23 cellular contexts compared by ENCODE assay signal in the genomic region with DNA sequence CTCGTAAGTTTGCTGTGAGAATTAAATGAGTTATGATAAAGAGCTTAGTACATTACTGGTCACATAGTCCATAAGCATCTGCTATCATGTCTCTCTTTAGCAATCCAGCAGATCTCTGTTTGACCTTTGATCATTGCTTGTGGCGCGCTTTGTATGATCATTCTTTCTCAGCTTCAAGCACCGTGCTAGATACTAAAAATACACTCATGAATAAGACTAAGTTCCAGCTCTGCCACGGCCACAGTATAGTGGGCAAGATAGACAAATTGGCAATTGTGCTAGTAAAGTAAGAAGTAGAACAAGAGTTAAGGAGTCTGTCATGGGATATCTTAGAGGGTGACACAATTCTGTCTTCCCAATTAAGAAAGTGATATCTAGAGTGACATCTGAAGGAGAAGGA.
"Had no signal": no experiment of that assay in that cellular context is flagged by ENCODE, and none has a peak within 500 bp of the region (broad histone marks: within the 10 kb centered on the region; RNA-seq: fewer than 3 reads in every experiment).

No MANE protein-coding gene starts in this region.

- ATAC-seq: activated CD4-positive, CD25-positive, alpha-beta regulatory T cell treated with anti-CD3 and anti-CD28 coated beads, Interleukin-2, amount 50 U/mL, for 24 hours; activated naive CD8-positive, alpha-beta T cell treated with anti-CD3 and anti-CD28 coated beads, Interleukin-2, amount 50 U/mL, for 24 hours; activated T-cell treated with anti-CD3 and anti-CD28 coated beads, Interleukin-2, amount 50 U/mL, for 4 hours; left lung; right cardiac atrium had no signal

- H3K9ac ChIP-seq: neural progenitor cell had no signal

- H3K27me3 ChIP-seq: brain microvascular endothelial cell, foreskin keratinocyte, left lung, neural progenitor cell, stomach had no signal

- H3K9me3 ChIP-seq: left lung, stomach had no signal

- H3K4me3 ChIP-seq: left lung, neural progenitor cell, skin epidermis, stomach had no signal

- FAIRE-seq: colon had no signal

- DNase-seq: activated CD4-positive, alpha-beta T cell treated with anti-CD3 and anti-CD28 coated beads, Interleukin-2, amount 50 U/mL, for 1 hour; activated CD8-positive, alpha-beta memory T cell treated with anti-CD3 and anti-CD28 coated beads, Interleukin-2, amount 50 U/mL, for 4 hours; activated effector memory CD4-positive, alpha-beta T cell treated with Interleukin-2 at 50 U/mL for 16 hours; activated naive CD4-positive, alpha-beta T cell treated with anti-CD3 and anti-CD28 coated beads, Interleukin-2, amount 10 ng/mL, durations not matched to agents 7 days and 5 days; activated naive CD8-positive, alpha-beta T cell treated with anti-CD3 and anti-CD28 coated beads, Interleukin-2, amount 50 U/mL, for 24 hours; activated T-cell treated with anti-CD3 and anti-CD28 coated beads, Interleukin-2, amount 50 U/mL, for 4 hours; aorta; brain microvascular endothelial cell; central memory CD4-positive, alpha-beta T cell; foreskin keratinocyte; glutamatergic neuron; hypothalamus; islet precursor cell; left lung; naive B cell; right cardiac atrium; stimulated activated CD4-positive, alpha-beta T cell treated with anti-CD3 and anti-CD28 coated beads, Interleukin-4, amount 100 ng/mL, for 1 hour; stomach; T1000 had no signal

- H2AFZ ChIP-seq: neural progenitor cell had no signal

- H3K4me2 ChIP-seq: neural progenitor cell had no signal

- H3K36me3 ChIP-seq: brain microvascular endothelial cell, left lung, neural progenitor cell, stomach had no signal

- H3K27ac ChIP-seq: brain microvascular endothelial cell, foreskin keratinocyte, left lung, neural progenitor cell, skin epidermis, stomach had no signal

- H3K4me1 ChIP-seq: neural progenitor cell had no signal
